Comparison of ENCODE assay signal across 8 cellular contexts in the genomic region with DNA sequence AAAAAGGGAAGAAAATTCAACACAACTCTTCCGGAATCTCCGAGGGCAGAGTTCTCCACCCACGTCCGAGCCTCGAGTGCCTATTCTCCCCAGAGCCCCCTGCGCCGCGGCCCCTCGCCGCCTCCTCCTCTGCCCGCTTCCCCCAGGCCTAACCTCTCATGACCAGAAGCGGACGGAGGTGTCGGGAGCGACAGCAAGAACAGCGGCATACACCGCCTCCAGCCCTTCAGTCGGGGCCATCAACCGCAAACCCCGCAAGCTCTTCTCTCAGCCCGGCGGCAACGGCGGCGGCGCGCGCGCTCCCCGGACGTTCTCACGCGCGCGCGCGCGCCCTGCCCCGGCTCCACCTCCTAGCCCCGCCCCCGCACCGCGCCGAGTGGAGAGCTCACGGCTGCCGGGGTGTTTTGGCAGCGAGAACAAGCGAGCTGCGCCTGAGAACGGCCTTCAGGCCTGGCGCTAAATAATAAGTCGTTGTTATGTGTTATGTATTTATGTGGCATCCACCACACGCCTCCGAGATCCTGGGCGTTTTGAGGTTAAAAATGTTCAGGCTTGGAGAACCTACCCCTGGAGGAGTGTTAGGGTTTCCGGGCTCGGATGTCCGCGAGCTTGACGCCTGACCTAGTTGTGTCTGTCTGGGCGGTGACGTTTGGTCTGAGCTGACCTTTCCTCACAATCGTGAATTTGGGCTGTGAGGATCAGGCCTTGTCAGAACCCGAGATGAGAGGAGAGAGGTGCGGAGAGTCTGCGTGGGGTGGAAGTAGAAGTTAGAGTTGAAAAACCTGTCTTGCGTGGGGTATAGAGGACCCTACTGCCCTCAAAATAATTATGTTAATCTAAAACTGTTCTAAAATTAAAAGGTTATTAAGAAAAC. TPM values are rescaled to one million over a fixed set of nuclear protein-coding genes. Genes with fewer than 3 reads are reported as not detected.
A peak's percentile ranks its signal among the peaks of the same experiment; 100 is the strongest.
DNase-seq lines count a peak whose midpoint lies in the region; ATAC-seq and TF ChIP-seq lines count a peak whose summit lies in the region.

A gene with protein sequence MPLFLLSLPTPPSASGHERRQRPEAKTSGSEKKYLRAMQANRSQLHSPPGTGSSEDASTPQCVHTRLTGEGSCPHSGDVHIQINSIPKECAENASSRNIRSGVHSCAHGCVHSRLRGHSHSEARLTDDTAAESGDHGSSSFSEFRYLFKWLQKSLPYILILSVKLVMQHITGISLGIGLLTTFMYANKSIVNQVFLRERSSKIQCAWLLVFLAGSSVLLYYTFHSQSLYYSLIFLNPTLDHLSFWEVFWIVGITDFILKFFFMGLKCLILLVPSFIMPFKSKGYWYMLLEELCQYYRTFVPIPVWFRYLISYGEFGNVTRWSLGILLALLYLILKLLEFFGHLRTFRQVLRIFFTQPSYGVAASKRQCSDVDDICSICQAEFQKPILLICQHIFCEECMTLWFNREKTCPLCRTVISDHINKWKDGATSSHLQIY (minus strand): TSS at position 286 of the 874 bp plus-strand sequence. CDS start 77 bp downstream, at position 209.

- H3K27me3 Mint-ChIP-seq in activated CD4-positive, alpha-beta T cell treated with anti-CD3 and anti-CD28 coated beads for 36 hours: no peaks in the 10 kb centered on the region
- no peaks in the 10 kb centered on the region for H3K27me3 Mint-ChIP-seq in chondrocyte (ENCODE audit: low read depth)

- H3K79me2 ChIP-seq in ACC112 (ENCODE audit: control insufficient read depth, insufficient read depth, low read length, unreplicated experiment): peaks cover 8% of the 10 kb centered on the region

- intact Hi-C loops in activated CD4-positive, alpha-beta T cell treated with anti-CD3 and anti-CD28 coated beads for 36 hours (cut with DNase I, micrococcal nuclease): loop anchor here in 1 of 2 experiments (1.0 to 5.0 kb wide), 8 partner anchors 23 to 428 kb away; a partner anchor contains a TSS

- H2AFZ ChIP-seq in ACC112 (ENCODE audit: low read length, unreplicated experiment): peak within 1 kb of the TSS; percentile 99

- 0 out of 2 replicates have a peak, but pooled peaks cover 3% of the 10 kb centered on the region for H3K36me3 ChIP-seq in ACC112 (ENCODE audit: insufficient read depth, low read length)
- H3K36me3 ChIP-seq in kidney epithelial cell (ENCODE audit: control insufficient read depth, insufficient read depth, low read length): no peaks in the 10 kb centered on the region

- peak within 1 kb of the TSS; percentile 96 for H3K27ac Mint-ChIP-seq in activated CD4-positive, alpha-beta T cell treated with anti-CD3 and anti-CD28 coated beads for 36 hours
- peak within 1 kb of the TSS; percentile 94 for H3K27ac Mint-ChIP-seq in chondrocyte (ENCODE audit: unreplicated experiment)

- peaks cover 10% of the 10 kb centered on the region for H3K36me3 Mint-ChIP-seq in activated CD4-positive, alpha-beta T cell treated with anti-CD3 and anti-CD28 coated beads for 36 hours (ENCODE audit: low read depth)
- peaks cover 4% of the 10 kb centered on the region for H3K36me3 Mint-ChIP-seq in chondrocyte (ENCODE audit: low read depth)

- POLR2A ChIA-PET in activated CD4-positive, alpha-beta T cell treated with anti-CD3 and anti-CD28 coated beads for 36 hours (lab: Charles Lee): interaction anchor here (0.5 to 1.6 kb wide), 11 partner anchors 24 to 1333 kb away, joined by 3 to 14 read pairs (median 3); a partner anchor contains a TSS

- H3K27me3 ChIP-seq in ACC112 (ENCODE audit: insufficient read depth, low read length): no peaks in the 10 kb centered on the region
- no peaks in the 10 kb centered on the region for H3K27me3 ChIP-seq in kidney epithelial cell (ENCODE audit: control insufficient read depth, insufficient read depth, low read length)

- peak within 1 kb of the TSS; percentile 71 for H3K27ac ChIP-seq in ACC112 (ENCODE audit: low read depth, low read length)

- peak; percentile 81 for ATAC-seq in GM18909 (IDR thresholded peaks at IDR 0.05; ENCODE audit: poor library complexity, unreplicated experiment)
- ATAC-seq in HG03175 (IDR thresholded peaks at IDR 0.05; ENCODE audit: unreplicated experiment): peak; percentile 84
- peak; percentile 84 for ATAC-seq in activated CD4-positive, alpha-beta T cell treated with anti-CD3 and anti-CD28 coated beads for 36 hours

- peak within 1 kb of the TSS; percentile 78 for H3K4me3 Mint-ChIP-seq in activated CD4-positive, alpha-beta T cell treated with anti-CD3 and anti-CD28 coated beads for 36 hours
- peak within 1 kb of the TSS; percentile 78 for H3K4me3 Mint-ChIP-seq in chondrocyte (ENCODE audit: unreplicated experiment)

- H3K9me3 Mint-ChIP-seq in activated CD4-positive, alpha-beta T cell treated with anti-CD3 and anti-CD28 coated beads for 36 hours (ENCODE audit: low read depth): no peaks in the 10 kb centered on the region
- no peaks in the 10 kb centered on the region for H3K9me3 Mint-ChIP-seq in chondrocyte (ENCODE audit: low read depth)

- DNase-seq in NCI-H460 (ENCODE audit: extremely low read depth, low read depth): peak; percentile 74
- DNase-seq in activated CD4-positive, alpha-beta T cell treated with anti-CD3 and anti-CD28 coated beads for 36 hours: peak; percentile 97
- peak; percentile 96 for DNase-seq in chondrocyte (ENCODE audit: low spot score)
- DNase-seq in kidney epithelial cell (ENCODE audit: low read depth): no peak
- peak; percentile 80 to 94 for DNase-seq in stimulated activated CD4-positive, alpha-beta T cell treated with anti-CD3 and anti-CD28 coated beads, Interleukin-15, amount 100 ng/mL, for 1 hour (ENCODE audit: low read depth in 1 of 2, low spot score in 1 of 2)

- CTCF ChIA-PET in activated CD4-positive, alpha-beta T cell treated with anti-CD3 and anti-CD28 coated beads for 36 hours (lab: Charles Lee): interaction anchor here (0.8 to 0.9 kb wide), 3 partner anchors 51 to 211 kb away, joined by 3 to 4 read pairs (median 3); no protein-coding TSS in a partner anchor

- no peak for TF ChIP-seq CTCF in chondrocyte (IDR thresholded peaks at IDR 0.05)
- no peak for TF ChIP-seq CTCF in kidney epithelial cell (IDR thresholded peaks at IDR 0.05; ENCODE audit: insufficient read depth, low read length, poor library complexity, severe bottlenecking)

- H3K4me3 ChIP-seq in ACC112 (ENCODE audit: low read depth, low read length): peak within 1 kb of the TSS; percentile 91
- H3K4me3 ChIP-seq in kidney epithelial cell (ENCODE audit: low read depth, low read length): peak within 1 kb of the TSS; percentile 97

- peaks cover 16% of the 10 kb centered on the region for H3K4me1 ChIP-seq in ACC112 (ENCODE audit: control insufficient read depth, insufficient read depth, low read length, unreplicated experiment)

- peaks cover 19% of the 10 kb centered on the region for H3K4me1 Mint-ChIP-seq in activated CD4-positive, alpha-beta T cell treated with anti-CD3 and anti-CD28 coated beads for 36 hours
- peaks cover 23% of the 10 kb centered on the region for H3K4me1 Mint-ChIP-seq in chondrocyte (ENCODE audit: low read depth)

RNA-seq across cellular contexts. Expression of the gene that starts here (rescaled TPM):
- total RNA-seq in NCI-H460 (2014; rRNA removed; shearing (Covaris generic)): 20.7 and 22.0 TPM in 2 replicates
- 46.1 and 48.4 TPM in 2 replicates for polyA plus RNA-seq in NCI-H460 (2014; cell fraction: nucleus; rRNA removed)
- 10 to 100 TPM; 32.8 to 36.9 TPM for total RNA-seq in activated CD4-positive, alpha-beta T cell treated with anti-CD3 and anti-CD28 coated beads for 36 hours
- total RNA-seq in chondrocyte (21.4 to 31.9 TPM (median 23.3 TPM) in 3 replicates), kidney epithelial cell (9.9 and 10.3 TPM in 2 replicates)
